In genomic region chr17:16352303-16352837, GRCh38 we compare ENCODE assay signal across 8 cellular contexts. TPM values are rescaled to one million over a fixed set of nuclear protein-coding genes. Genes with fewer than 3 reads are reported as not detected.
A peak's percentile ranks its signal among the peaks of the same experiment; 100 is the strongest.
DNase-seq lines count a peak whose midpoint lies in the region; ATAC-seq and TF ChIP-seq lines count a peak whose summit lies in the region.

No MANE protein-coding gene starts in this region.

- H3K27ac ChIP-seq in caudate nucleus (ENCODE audit: low read depth, low read length) = peak overlapping the region; percentile 16

- DNase-seq in EL (peak; percentile 61), LoVo (ENCODE audit: low spot score) (peak; percentile 43), UCSD-AML1 (lab: John Stamatoyannopoulos, UW; ENCODE audit: unreplicated experiment) (peak; percentile 24), caudate nucleus (lab: John Stamatoyannopoulos, UW) (peak in 53 of 61 donors; percentile 11 to 77 (median 48)), kidney epithelial cell (ENCODE audit: low read depth) (no peak), HPDE6-E6E7 (ENCODE audit: extremely low spot score) (no peak)
- peak; percentile 6 to 36 for DNase-seq in stimulated activated CD4-positive, alpha-beta T cell treated with anti-CD3 and anti-CD28 coated beads, Interleukin-1b, Interleukin-23, amount 100 ng/mL, for 4 hours (ENCODE audit: low read depth in 2 of 2)

- H3K36me3 ChIP-seq in kidney epithelial cell (ENCODE audit: control insufficient read depth, insufficient read depth, low read length) = no peaks in the 10 kb centered on the region

- no peak for ATAC-seq in HG03135 (IDR thresholded peaks at IDR 0.05; ENCODE audit: unreplicated experiment)

- H3K27me3 ChIP-seq in kidney epithelial cell (ENCODE audit: control insufficient read depth, insufficient read depth, low read length) = no peaks in the 10 kb centered on the region

- peak overlapping the region; percentile 73 for H3K4me3 ChIP-seq in kidney epithelial cell (ENCODE audit: low read depth, low read length)

- TF ChIP-seq CTCF in kidney epithelial cell (IDR thresholded peaks at IDR 0.05; ENCODE audit: insufficient read depth, low read length, poor library complexity, severe bottlenecking) = no peak

RNA-seq across cellular contexts. Expression of gene CENPV, which starts 0.9 kb away (rescaled TPM):
- total RNA-seq in kidney epithelial cell = 42.6 and 68.4 TPM in 2 replicates

RNA-seq across cellular contexts. Expression of gene UBB, which starts 28.5 kb away (rescaled TPM):
- 820 and 911 TPM in 2 replicates for total RNA-seq in kidney epithelial cell

Comparison
In these comparisons a context has a peak if more than half of its experiments do, and no peak if none do; other contexts are left out.
1. DNase-seq: peak in EL (single experiment), LoVo (single experiment), UCSD-AML1 (single experiment), caudate nucleus (53 of 61) and stimulated activated CD4-positive, alpha-beta T cell treated with anti-CD3 and anti-CD28 coated beads, Interleukin-1b, Interleukin-23, amount 100 ng/mL, for 4 hours (2 of 2); none in kidney epithelial cell (single experiment) and HPDE6-E6E7 (single experiment).